8 cellular contexts compared by ENCODE assay signal in the genomic region with DNA sequence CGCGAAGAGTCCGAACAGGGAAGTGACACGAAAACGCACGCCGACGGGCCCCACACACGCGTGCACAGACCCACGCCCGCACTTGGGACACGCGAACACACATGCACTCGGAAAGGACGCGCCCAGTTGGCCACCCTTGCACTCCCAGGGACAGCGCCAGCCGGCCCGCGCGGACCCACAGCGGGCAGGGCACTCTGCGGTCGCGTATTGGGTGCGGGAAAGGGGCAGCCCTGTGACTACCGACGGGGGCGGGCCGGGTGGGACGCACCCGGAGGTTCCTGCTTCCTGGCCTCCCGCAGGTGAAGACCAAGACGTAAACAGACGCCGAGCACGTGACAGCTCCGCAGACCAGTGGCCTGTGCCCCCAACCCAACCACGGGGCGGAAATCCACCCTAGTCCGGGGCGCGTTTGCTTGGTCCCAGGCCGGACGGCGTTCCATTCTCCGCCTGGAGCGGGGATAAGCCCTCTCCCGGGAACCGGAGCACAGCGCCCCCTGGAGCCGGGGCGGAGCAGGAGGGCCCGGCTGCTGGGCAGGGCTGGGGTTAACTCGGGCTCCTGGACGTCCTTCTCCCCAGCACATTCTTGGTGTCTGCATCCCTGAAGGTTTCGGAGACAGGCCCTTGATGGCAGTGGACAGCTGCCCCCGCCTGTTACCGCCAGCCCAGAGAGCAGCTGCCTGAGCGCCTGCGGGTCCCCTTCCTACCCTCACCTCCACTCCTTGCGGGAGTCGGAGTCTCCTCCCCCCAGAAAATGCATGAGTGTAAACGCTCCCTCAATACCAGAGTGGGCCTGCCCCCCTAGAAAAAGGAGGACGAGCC. TPM values are rescaled to one million over a fixed set of nuclear protein-coding genes. Genes with fewer than 3 reads are reported as not detected.
DNase-seq lines count a peak whose midpoint lies in the region; ATAC-seq, FAIRE-seq and TF ChIP-seq lines count a peak whose summit lies in the region.

No MANE protein-coding gene starts in this region.

- ATAC-seq in HepG2: peak; percentile 66
- ATAC-seq in HG02970 (IDR thresholded peaks at IDR 0.05; ENCODE audit: low FRiP score, unreplicated experiment): no peak

- H3K4me1 ChIP-seq in HEK293 (ENCODE audit: control insufficient read depth, insufficient read depth, low read length) (peaks cover 8% of the 10 kb centered on the region), HepG2 (ENCODE audit: insufficient read depth, low read length) (peaks cover 32% of the 10 kb centered on the region)

- peak; percentile 92 for TF ChIP-seq CTCF in HEK293 (tag by site-specific recombination; IDR thresholded peaks at IDR 0.05)
- TF ChIP-seq CTCF in coronary artery (IDR thresholded peaks at IDR 0.05): peak; percentile 79
- peak; percentile 88 for TF ChIP-seq CTCF in HepG2 (CRISPR knock-in tag; IDR thresholded peaks at IDR 0.05)

- no peak overlapping the region for H2AFZ ChIP-seq in HepG2 (ENCODE audit: low read length)

- H3K27me3 Mint-ChIP-seq in activated CD4-positive, alpha-beta T cell treated with anti-CD3 and anti-CD28 coated beads, Interleukin-2, amount 10 ng/mL, durations not matched to agents 24 days and 14 days: no peaks in the 10 kb centered on the region

- no peaks in the 10 kb centered on the region for H3K9me3 Mint-ChIP-seq in activated CD4-positive, alpha-beta T cell treated with anti-CD3 and anti-CD28 coated beads, Interleukin-2, amount 10 ng/mL, durations not matched to agents 24 days and 14 days

- TF ChIP-seq EP300 in HepG2 (IDR thresholded peaks at IDR 0.05; ENCODE audit: low read depth in 2 of 2, low read length in 2 of 2) (no peak), HepG2 (CRISPR knock-in tag; IDR thresholded peaks at IDR 0.05; ENCODE audit: borderline replicate concordance) (no peak)

- H3K36me3 ChIP-seq in HEK293 (ENCODE audit: control insufficient read depth in 2 of 2, insufficient read depth in 1 of 2, low read length in 2 of 2) (peaks cover 3 to 37% of the 10 kb centered on the region in 2 experiments), HepG2 (replicated peaks in 1 of 2; ENCODE audit: control insufficient read depth in 1 of 2, insufficient read depth in 2 of 2, low read length in 2 of 2) (peaks cover 10 to 13% of the 10 kb centered on the region in 2 experiments)

- POLR2A ChIA-PET in HEK293 (lab: Yijun Ruan, JAX) (interaction anchor here (0.6 to 2.4 kb wide), 13 partner anchors 9 to 514 kb away, joined by 3 to 14 read pairs (median 4); a partner anchor contains a TSS), HepG2 (lab: Yijun Ruan, JAX) (interaction anchor here (0.5 to 23.0 kb wide), 17 partner anchors 11 to 323 kb away, joined by 3 to 277 read pairs (median 5); a partner anchor contains a TSS)

- FAIRE-seq in HepG2 (lab: Jason Lieb, UNC): no peak

- no peaks in the 10 kb centered on the region; the same call in 1 of the 2 replicates for H4K20me1 ChIP-seq in HepG2 (ENCODE audit: insufficient read depth, low read length)

- intact Hi-C loops in activated CD4-positive, alpha-beta T cell treated with anti-CD3 and anti-CD28 coated beads, Interleukin-2, amount 10 ng/mL, durations not matched to agents 24 days and 14 days (cut with micrococcal nuclease): loop anchor here (1.0 kb wide), 3 partner anchors 10 to 35 kb away; a partner anchor contains a TSS
- intact Hi-C loops in HepG2 (cut with micrococcal nuclease; ENCODE audit: unreplicated experiment): loop anchor here (1.0 kb wide), 1 partner anchor 15 kb away; no protein-coding TSS in a partner anchor

- in situ Hi-C loops in G401 (cut with HindIII; ENCODE audit: low sequenced_read_pairs): no loop called here
- in situ Hi-C loops in HepG2 (cut with HindIII; ENCODE audit: extremely low pct_ligation_motif_present, low pct_unique_long_range_greater_than_20kb): no loop called here

- WGBS in HepG2 (ENCODE audit: low lambda C conversion rate): 0% methylated on average over 28 of the region's 66 CpGs

- peaks cover 20% of the 10 kb centered on the region for H3K36me3 Mint-ChIP-seq in activated CD4-positive, alpha-beta T cell treated with anti-CD3 and anti-CD28 coated beads, Interleukin-2, amount 10 ng/mL, durations not matched to agents 24 days and 14 days (ENCODE audit: low read depth)

- H3K27ac ChIP-seq in HEK293 (ENCODE audit: extremely low read depth, low read depth, low read length) (peak overlapping the region; percentile 94), coronary artery (peak overlapping the region; percentile 99 to 100), HepG2 (ENCODE audit: extremely low read length, insufficient read depth, low read length) (peak overlapping the region; percentile 89)

- H3K79me2 ChIP-seq in HepG2 (ENCODE audit: insufficient read depth, low read length): peaks cover 30% of the 10 kb centered on the region

- peaks cover 22% of the 10 kb centered on the region for H3K4me1 Mint-ChIP-seq in activated CD4-positive, alpha-beta T cell treated with anti-CD3 and anti-CD28 coated beads, Interleukin-2, amount 10 ng/mL, durations not matched to agents 24 days and 14 days

- no TSS peak for BruUV-seq in HepG2 (replicated peaks; lab: Mats Ljungman, UMichigan)

- TF ChIP-seq POLR2A in HepG2 (IDR thresholded peaks at IDR 0.05; ENCODE audit: insufficient read depth in 1 of 2, low read depth in 2 of 2, low read length in 2 of 2): no peak; a peak in 1 of 4 replicates

- H3K9ac ChIP-seq in HepG2 (ENCODE audit: insufficient read depth, low read depth, low read length): peak overlapping the region; percentile 95

- CTCF ChIA-PET in HEK293 (lab: Yijun Ruan, JAX) (interaction anchor here (0.6 to 16.6 kb wide), 31 partner anchors 9 to 1190 kb away, joined by 3 to 274 read pairs (median 4); a partner anchor contains a TSS), HepG2 (lab: Yijun Ruan, JAX; ENCODE audit: low intra/inter-chr PET ratio, low total read pairs) (interaction anchor here (0.8 to 8.5 kb wide), 3 partner anchors 15 to 28 kb away, joined by 4 to 240 read pairs (median 4); a partner anchor contains a TSS)

- peak overlapping the region; percentile 89 for H3K27ac Mint-ChIP-seq in activated CD4-positive, alpha-beta T cell treated with anti-CD3 and anti-CD28 coated beads, Interleukin-2, amount 10 ng/mL, durations not matched to agents 24 days and 14 days

- H3K4me3 ChIP-seq in HEK293 (ENCODE audit: low read depth, low read length) (peak overlapping the region; percentile 57), coronary artery (peak overlapping the region; percentile 85), HepG2 (replicated peaks in 1 of 3; ENCODE audit: insufficient read depth in 1 of 3, low read depth in 2 of 3, low read length in 3 of 3) (peak overlapping the region; percentile 71 to 99 (median 91))

- TF ChIP-seq RAD21 in HepG2 (CRISPR knock-in tag; IDR thresholded peaks at IDR 0.05): no peak; the same call in 1 of the 2 replicates

- H3K4me3 Mint-ChIP-seq in activated CD4-positive, alpha-beta T cell treated with anti-CD3 and anti-CD28 coated beads, Interleukin-2, amount 10 ng/mL, durations not matched to agents 24 days and 14 days: peak overlapping the region; percentile 83

- no peaks in the 10 kb centered on the region; a peak in 1 of 5 replicates for H3K27me3 ChIP-seq in HepG2 (ENCODE audit: control insufficient read depth in 1 of 2, insufficient read depth in 2 of 2, low read length in 2 of 2)

- H3K4me2 ChIP-seq in HepG2 (ENCODE audit: low read depth, low read length): peak overlapping the region; percentile 98

- DNase-seq in G401 (ENCODE audit: low spot score): peak; percentile 66
- peak; percentile 77 for DNase-seq in NCI-H2227 (lab: John Stamatoyannopoulos, UW; ENCODE audit: unreplicated experiment)
- DNase-seq in activated CD4-positive, alpha-beta T cell treated with anti-CD3 and anti-CD28 coated beads, Interleukin-2, amount 10 ng/mL, durations not matched to agents 24 days and 14 days: peak; percentile 94
- peak; percentile 92 for DNase-seq in coronary artery (ENCODE audit: low spot score)
- DNase-seq in HepG2 (ENCODE audit: low spot score): peak; percentile 74
- peak; percentile 69 to 73 for DNase-seq in stimulated activated CD4-positive, alpha-beta T cell treated with anti-CD3 and anti-CD28 coated beads, Interleukin-2, amount 100 ng/mL, for 48 hours

- H3K9me3 ChIP-seq in HEK293 (ENCODE audit: control insufficient read depth, insufficient read depth, low read depth, low read length) (no peaks in the 10 kb centered on the region), HepG2 (ENCODE audit: low read length) (no peaks in the 10 kb centered on the region)

RNA-seq across cellular contexts. Expression of a gene that starts 2.0 kb away (rescaled TPM):
- total RNA-seq in G401 (2014; rRNA removed; shearing (Covaris generic)): 146 and 166 TPM in 2 replicates
- total RNA-seq in activated CD4-positive, alpha-beta T cell treated with anti-CD3 and anti-CD28 coated beads, Interleukin-2, amount 10 ng/mL, durations not matched to agents 24 days and 14 days: 21.8 and 22.7 TPM in 2 replicates
- 60.7 and 65.6 TPM in 2 replicates for total RNA-seq in HepG2 (2016; rRNA removed; fragmentation: Illumina TruSeq; extraction: Trizol)
- 18.8 and 19.1 TPM in 2 replicates for total RNA-seq in HepG2 (2016; cell fraction: cytosol; rRNA removed; fragmentation: Illumina TruSeq; extraction: Trizol; ENCODE audit: low read depth)
- 46.9 and 70.8 TPM in 2 replicates for total RNA-seq in HepG2 (2016; cell fraction: insoluble cytoplasmic fraction; rRNA removed; fragmentation: Illumina TruSeq; extraction: Trizol)
- total RNA-seq in HepG2 (2016; cell fraction: membrane; rRNA removed; fragmentation: Illumina TruSeq; extraction: Trizol): 50.4 and 56.7 TPM in 2 replicates
- 40.4 and 47.3 TPM in 2 replicates for total RNA-seq in HepG2 (2016; cell fraction: nucleus; rRNA removed; fragmentation: Illumina TruSeq; extraction: Trizol)
- 43.6 and 59.7 TPM in 2 replicates for polyA plus RNA-seq in HepG2 (2011; rRNA removed)
- 25.3 and 50.1 TPM in 2 replicates for polyA plus RNA-seq in HepG2 (2011; cell fraction: cytosol; rRNA removed)
- polyA plus RNA-seq in HepG2 (2011; cell fraction: nucleus; rRNA removed): 161 and 196 TPM in 2 replicates
- 24.4 and 29.3 TPM in 2 replicates for polyA plus RNA-seq in HepG2 (2012)
- polyA plus RNA-seq in HepG2 (2016; cell fraction: cytosol; fragmentation: Illumina TruSeq; extraction: Trizol; ENCODE audit: low read depth): 14.3 and 15.4 TPM in 2 replicates
- polyA plus RNA-seq in HepG2 (2016; cell fraction: insoluble cytoplasmic fraction; fragmentation: Illumina TruSeq; extraction: Trizol; ENCODE audit: low read depth): 44.9 and 56.6 TPM in 2 replicates
- 34.1 and 38.8 TPM in 2 replicates for polyA plus RNA-seq in HepG2 (2016; cell fraction: membrane; fragmentation: Illumina TruSeq; extraction: Trizol; ENCODE audit: low read depth)
- 112 and 124 TPM in 2 replicates for polyA plus RNA-seq in HepG2 (2016; cell fraction: nucleus; fragmentation: Illumina TruSeq; extraction: Trizol; ENCODE audit: insufficient read depth, low read depth)
- polyA minus RNA-seq in HepG2 (2011; rRNA and poly(A)+ RNA removed; ENCODE audit: low replicate concordance): 19.0 and 76.7 TPM in 2 replicates
- polyA minus RNA-seq in HepG2 (2011; cell fraction: cytosol; rRNA and poly(A)+ RNA removed): 27.9 and 32.8 TPM in 2 replicates
- polyA minus RNA-seq in HepG2 (2011; cell fraction: nucleus; rRNA and poly(A)+ RNA removed): 19.3 and 19.8 TPM in 2 replicates

RNA-seq across cellular contexts. Expression of a gene that starts 10.2 kb away (rescaled TPM):
- 20.9 and 21.7 TPM in 2 replicates for total RNA-seq in G401 (2014; rRNA removed; shearing (Covaris generic))
- total RNA-seq in activated CD4-positive, alpha-beta T cell treated with anti-CD3 and anti-CD28 coated beads, Interleukin-2, amount 10 ng/mL, durations not matched to agents 24 days and 14 days: 41.1 and 42.1 TPM in 2 replicates
- 16.5 and 21.9 TPM in 2 replicates for total RNA-seq in HepG2 (2016; rRNA removed; fragmentation: Illumina TruSeq; extraction: Trizol)
- total RNA-seq in HepG2 (2016; cell fraction: cytosol; rRNA removed; fragmentation: Illumina TruSeq; extraction: Trizol; ENCODE audit: low read depth): 3.7 and 4.5 TPM in 2 replicates
- total RNA-seq in HepG2 (2016; cell fraction: insoluble cytoplasmic fraction; rRNA removed; fragmentation: Illumina TruSeq; extraction: Trizol): 18.6 and 19.4 TPM in 2 replicates
- 11.4 and 11.5 TPM in 2 replicates for total RNA-seq in HepG2 (2016; cell fraction: membrane; rRNA removed; fragmentation: Illumina TruSeq; extraction: Trizol)
- 13.4 and 14.8 TPM in 2 replicates for total RNA-seq in HepG2 (2016; cell fraction: nucleus; rRNA removed; fragmentation: Illumina TruSeq; extraction: Trizol)
- polyA plus RNA-seq in HepG2 (2011; rRNA removed): 10.7 and 14.1 TPM in 2 replicates
- 10.2 and 12.5 TPM in 2 replicates for polyA plus RNA-seq in HepG2 (2011; cell fraction: cytosol; rRNA removed)
- polyA plus RNA-seq in HepG2 (2011; cell fraction: nucleus; rRNA removed): 17.6 and 19.3 TPM in 2 replicates
- polyA plus RNA-seq in HepG2 (2012): 16.5 and 20.2 TPM in 2 replicates
- 2.6 and 3.0 TPM in 2 replicates for polyA plus RNA-seq in HepG2 (2016; cell fraction: cytosol; fragmentation: Illumina TruSeq; extraction: Trizol; ENCODE audit: low read depth)
- 22.1 and 23.7 TPM in 2 replicates for polyA plus RNA-seq in HepG2 (2016; cell fraction: insoluble cytoplasmic fraction; fragmentation: Illumina TruSeq; extraction: Trizol; ENCODE audit: low read depth)
- polyA plus RNA-seq in HepG2 (2016; cell fraction: membrane; fragmentation: Illumina TruSeq; extraction: Trizol; ENCODE audit: low read depth): 8.2 and 8.4 TPM in 2 replicates
- polyA plus RNA-seq in HepG2 (2016; cell fraction: nucleus; fragmentation: Illumina TruSeq; extraction: Trizol; ENCODE audit: insufficient read depth, low read depth): 39.8 and 46.5 TPM in 2 replicates
- 12.7 and 32.5 TPM in 2 replicates for polyA minus RNA-seq in HepG2 (2011; rRNA and poly(A)+ RNA removed; ENCODE audit: low replicate concordance)
- 4.7 and 5.5 TPM in 2 replicates for polyA minus RNA-seq in HepG2 (2011; cell fraction: cytosol; rRNA and poly(A)+ RNA removed)
- polyA minus RNA-seq in HepG2 (2011; cell fraction: nucleus; rRNA and poly(A)+ RNA removed): 14.2 and 14.9 TPM in 2 replicates

RNA-seq across cellular contexts. Expression of a gene that starts 10.3 kb away (rescaled TPM):
- total RNA-seq in G401 (2014; rRNA removed; shearing (Covaris generic)): 91.6 and 117 TPM in 2 replicates
- 53.4 and 59.5 TPM in 2 replicates for total RNA-seq in activated CD4-positive, alpha-beta T cell treated with anti-CD3 and anti-CD28 coated beads, Interleukin-2, amount 10 ng/mL, durations not matched to agents 24 days and 14 days
- 68.8 and 71.0 TPM in 2 replicates for total RNA-seq in HepG2 (2016; rRNA removed; fragmentation: Illumina TruSeq; extraction: Trizol)
- 32.4 and 32.8 TPM in 2 replicates for total RNA-seq in HepG2 (2016; cell fraction: cytosol; rRNA removed; fragmentation: Illumina TruSeq; extraction: Trizol; ENCODE audit: low read depth)
- total RNA-seq in HepG2 (2016; cell fraction: insoluble cytoplasmic fraction; rRNA removed; fragmentation: Illumina TruSeq; extraction: Trizol): 65.7 and 69.8 TPM in 2 replicates
- total RNA-seq in HepG2 (2016; cell fraction: membrane; rRNA removed; fragmentation: Illumina TruSeq; extraction: Trizol): 46.1 and 51.6 TPM in 2 replicates
- total RNA-seq in HepG2 (2016; cell fraction: nucleus; rRNA removed; fragmentation: Illumina TruSeq; extraction: Trizol): 31.2 and 37.2 TPM in 2 replicates
- polyA plus RNA-seq in HepG2 (2011; rRNA removed): 73.7 and 79.1 TPM in 2 replicates
- polyA plus RNA-seq in HepG2 (2011; cell fraction: cytosol; rRNA removed): 71.0 and 107 TPM in 2 replicates
- 91.9 and 106 TPM in 2 replicates for polyA plus RNA-seq in HepG2 (2011; cell fraction: nucleus; rRNA removed)
- polyA plus RNA-seq in HepG2 (2012): 53.0 and 55.5 TPM in 2 replicates
- 35.2 and 41.6 TPM in 2 replicates for polyA plus RNA-seq in HepG2 (2016; cell fraction: cytosol; fragmentation: Illumina TruSeq; extraction: Trizol; ENCODE audit: low read depth)
- polyA plus RNA-seq in HepG2 (2016; cell fraction: insoluble cytoplasmic fraction; fragmentation: Illumina TruSeq; extraction: Trizol; ENCODE audit: low read depth): 87.4 and 92.0 TPM in 2 replicates
- polyA plus RNA-seq in HepG2 (2016; cell fraction: membrane; fragmentation: Illumina TruSeq; extraction: Trizol; ENCODE audit: low read depth): 50.3 and 58.0 TPM in 2 replicates
- polyA plus RNA-seq in HepG2 (2016; cell fraction: nucleus; fragmentation: Illumina TruSeq; extraction: Trizol; ENCODE audit: insufficient read depth, low read depth): 72.1 and 80.1 TPM in 2 replicates
- 42.1 and 55.4 TPM in 2 replicates for polyA minus RNA-seq in HepG2 (2011; rRNA and poly(A)+ RNA removed; ENCODE audit: low replicate concordance)
- polyA minus RNA-seq in HepG2 (2011; cell fraction: cytosol; rRNA and poly(A)+ RNA removed): 21.1 and 28.5 TPM in 2 replicates
- polyA minus RNA-seq in HepG2 (2011; cell fraction: nucleus; rRNA and poly(A)+ RNA removed): 14.3 and 15.8 TPM in 2 replicates

RNA-seq across cellular contexts. Expression of a gene that starts 28.3 kb away (rescaled TPM):
- total RNA-seq in G401 (2014; rRNA removed; shearing (Covaris generic)): 15.3 and 36.2 TPM in 2 replicates
- 1.4 and 1.8 TPM in 2 replicates for total RNA-seq in activated CD4-positive, alpha-beta T cell treated with anti-CD3 and anti-CD28 coated beads, Interleukin-2, amount 10 ng/mL, durations not matched to agents 24 days and 14 days
- 42.9 and 46.2 TPM in 2 replicates for total RNA-seq in HepG2 (2016; rRNA removed; fragmentation: Illumina TruSeq; extraction: Trizol)
- total RNA-seq in HepG2 (2016; cell fraction: cytosol; rRNA removed; fragmentation: Illumina TruSeq; extraction: Trizol; ENCODE audit: low read depth): 16.2 and 18.7 TPM in 2 replicates
- 33.8 and 43.7 TPM in 2 replicates for total RNA-seq in HepG2 (2016; cell fraction: insoluble cytoplasmic fraction; rRNA removed; fragmentation: Illumina TruSeq; extraction: Trizol)
- 46.0 and 52.4 TPM in 2 replicates for total RNA-seq in HepG2 (2016; cell fraction: membrane; rRNA removed; fragmentation: Illumina TruSeq; extraction: Trizol)
- total RNA-seq in HepG2 (2016; cell fraction: nucleus; rRNA removed; fragmentation: Illumina TruSeq; extraction: Trizol): 54.5 and 68.3 TPM in 2 replicates
- 207 and 236 TPM in 2 replicates for polyA plus RNA-seq in HepG2 (2011; rRNA removed)
- 169 and 172 TPM in 2 replicates for polyA plus RNA-seq in HepG2 (2011; cell fraction: cytosol; rRNA removed)
- 405 and 408 TPM in 2 replicates for polyA plus RNA-seq in HepG2 (2011; cell fraction: nucleus; rRNA removed)
- polyA plus RNA-seq in HepG2 (2012): 154 and 177 TPM in 2 replicates
- polyA plus RNA-seq in HepG2 (2016; cell fraction: cytosol; fragmentation: Illumina TruSeq; extraction: Trizol; ENCODE audit: low read depth): 29.3 and 33.1 TPM in 2 replicates
- polyA plus RNA-seq in HepG2 (2016; cell fraction: insoluble cytoplasmic fraction; fragmentation: Illumina TruSeq; extraction: Trizol; ENCODE audit: low read depth): 87.9 and 114 TPM in 2 replicates
- polyA plus RNA-seq in HepG2 (2016; cell fraction: membrane; fragmentation: Illumina TruSeq; extraction: Trizol; ENCODE audit: low read depth): 97.4 TPM in 2 replicates
- polyA plus RNA-seq in HepG2 (2016; cell fraction: nucleus; fragmentation: Illumina TruSeq; extraction: Trizol; ENCODE audit: insufficient read depth, low read depth): 269 and 299 TPM in 2 replicates
- polyA minus RNA-seq in HepG2 (2011; rRNA and poly(A)+ RNA removed; ENCODE audit: low replicate concordance): 0.84 and 364 TPM in 2 replicates
- 105 and 111 TPM in 2 replicates for polyA minus RNA-seq in HepG2 (2011; cell fraction: cytosol; rRNA and poly(A)+ RNA removed)
- polyA minus RNA-seq in HepG2 (2011; cell fraction: nucleus; rRNA and poly(A)+ RNA removed): 100 and 101 TPM in 2 replicates

RNA-seq across cellular contexts. Expression of a gene that starts 33.4 kb away (rescaled TPM):
- 2.4 and 4.5 TPM in 2 replicates for total RNA-seq in G401 (2014; rRNA removed; shearing (Covaris generic))
- total RNA-seq in activated CD4-positive, alpha-beta T cell treated with anti-CD3 and anti-CD28 coated beads, Interleukin-2, amount 10 ng/mL, durations not matched to agents 24 days and 14 days: 0.38 and 0.93 TPM in 2 replicates
- total RNA-seq in HepG2 (2016; rRNA removed; fragmentation: Illumina TruSeq; extraction: Trizol): 0.60 and 0.73 TPM in 2 replicates
- 0.51 and 0.62 TPM in 2 replicates for total RNA-seq in HepG2 (2016; cell fraction: cytosol; rRNA removed; fragmentation: Illumina TruSeq; extraction: Trizol; ENCODE audit: low read depth)
- total RNA-seq in HepG2 (2016; cell fraction: insoluble cytoplasmic fraction; rRNA removed; fragmentation: Illumina TruSeq; extraction: Trizol): 0.42 and 1.1 TPM in 2 replicates
- total RNA-seq in HepG2 (2016; cell fraction: membrane; rRNA removed; fragmentation: Illumina TruSeq; extraction: Trizol): 0.40 and 0.65 TPM in 2 replicates
- total RNA-seq in HepG2 (2016; cell fraction: nucleus; rRNA removed; fragmentation: Illumina TruSeq; extraction: Trizol): 1.1 and 1.3 TPM in 2 replicates
- 0.58 and 0.78 TPM in 2 replicates for polyA plus RNA-seq in HepG2 (2011; rRNA removed)
- polyA plus RNA-seq in HepG2 (2011; cell fraction: cytosol; rRNA removed): 0.42 TPM in 2 replicates
- polyA plus RNA-seq in HepG2 (2011; cell fraction: nucleus; rRNA removed): 3.9 and 4.2 TPM in 2 replicates
- polyA plus RNA-seq in HepG2 (2012): 1.4 and 1.9 TPM in 2 replicates
- 0.14 and 0.16 TPM in 2 replicates for polyA plus RNA-seq in HepG2 (2016; cell fraction: cytosol; fragmentation: Illumina TruSeq; extraction: Trizol; ENCODE audit: low read depth)
- polyA plus RNA-seq in HepG2 (2016; cell fraction: insoluble cytoplasmic fraction; fragmentation: Illumina TruSeq; extraction: Trizol; ENCODE audit: low read depth): 0.49 and 0.68 TPM in 2 replicates
- 0.29 and 0.30 TPM in 2 replicates for polyA plus RNA-seq in HepG2 (2016; cell fraction: membrane; fragmentation: Illumina TruSeq; extraction: Trizol; ENCODE audit: low read depth)
- 1.2 and 1.4 TPM in 2 replicates for polyA plus RNA-seq in HepG2 (2016; cell fraction: nucleus; fragmentation: Illumina TruSeq; extraction: Trizol; ENCODE audit: insufficient read depth, low read depth)
- 1.4 and 3.3 TPM in 2 replicates for polyA minus RNA-seq in HepG2 (2011; rRNA and poly(A)+ RNA removed; ENCODE audit: low replicate concordance)
- 0.49 TPM in 1 of 2 replicates, not detected in the other for polyA minus RNA-seq in HepG2 (2011; cell fraction: cytosol; rRNA and poly(A)+ RNA removed)
- 1.2 and 1.3 TPM in 2 replicates for polyA minus RNA-seq in HepG2 (2011; cell fraction: nucleus; rRNA and poly(A)+ RNA removed)
